In the genomic region with DNA sequence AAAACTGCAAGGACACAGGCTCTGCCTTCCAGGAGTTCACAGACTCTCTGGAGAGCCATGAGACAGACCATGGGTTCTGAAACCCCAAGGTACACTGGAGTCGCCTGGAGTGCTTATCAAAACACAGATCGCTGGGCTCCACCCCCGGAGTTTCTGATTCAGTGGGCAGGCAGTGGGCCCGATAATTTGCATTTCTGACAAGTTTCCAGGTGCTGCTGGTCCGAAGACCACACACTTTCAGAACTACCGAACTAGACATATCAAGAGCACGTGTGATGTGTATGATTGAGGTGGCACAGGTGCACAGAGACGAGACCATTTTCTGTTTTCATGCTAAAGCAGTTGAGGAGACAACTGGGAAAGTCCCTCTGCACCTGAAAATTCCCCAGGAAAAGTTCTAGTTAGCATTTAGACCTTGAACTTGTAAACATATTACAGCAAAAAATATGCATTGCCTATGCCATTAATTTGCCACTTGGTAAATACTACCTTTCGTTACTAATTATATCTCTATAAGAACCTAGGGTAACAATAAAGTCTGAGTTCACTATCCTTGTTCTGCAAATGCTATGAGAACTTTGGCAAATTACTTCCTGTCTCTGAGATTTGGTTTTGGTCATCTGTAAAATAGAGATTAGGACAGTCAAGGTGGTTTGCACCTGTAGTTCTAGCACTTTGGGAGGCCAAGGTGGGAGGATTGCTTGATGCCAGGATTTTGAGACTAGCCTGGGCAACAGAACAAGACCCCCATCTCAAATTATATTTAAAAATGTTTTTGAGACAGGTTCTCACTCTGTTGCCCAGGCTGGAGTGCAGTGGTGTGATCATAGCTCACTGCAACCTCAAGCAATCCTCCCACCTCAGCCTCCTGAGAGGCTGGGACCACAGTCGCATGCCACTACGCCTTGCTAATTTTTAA, we compare ENCODE assay signal across 8 cellular contexts. TPM values are rescaled to one million over a fixed set of nuclear protein-coding genes. Genes with fewer than 3 reads are reported as not detected.
DNase-seq lines count a peak whose midpoint lies in the region; ATAC-seq and TF ChIP-seq lines count a peak whose summit lies in the region.

No MANE protein-coding gene starts in this region.

- H3K4me1 Mint-ChIP-seq in activated T-cell treated with anti-CD3 and anti-CD28 coated beads, Interleukin-2, amount 50 U/mL, for 4 hours (ENCODE audit: low read depth), result peaks cover 20% of the 10 kb centered on the region

- H3K36me3 ChIP-seq in prostate gland, result no peaks in the 10 kb centered on the region

- peak; percentile 85 for DNase-seq in activated effector memory CD4-positive, alpha-beta T cell treated with anti-CD3 and anti-CD28 coated beads, Interleukin-2, amount 50 U/mL, for 16 hours
- no peak for DNase-seq in activated effector memory CD4-positive, alpha-beta T cell treated with Interleukin-2 at 50 U/mL for 16 hours
- peak; percentile 37 for DNase-seq in activated T-cell treated with anti-CD3 and anti-CD28 coated beads, Interleukin-2, amount 50 U/mL, for 4 hours
- peak; percentile 40 to 42 for DNase-seq in stimulated activated CD4-positive, alpha-beta T cell treated with anti-CD3 and anti-CD28 coated beads, Interleukin-1b, Interleukin-23, amount 100 ng/mL, for 4 hours (ENCODE audit: low read depth in 2 of 2)
- no peak for DNase-seq in prostate gland (ENCODE audit: low spot score)
- DNase-seq in NCI-H2227 (lab: John Stamatoyannopoulos, UW; ENCODE audit: unreplicated experiment), result no peak
- DNase-seq in NCI-H1105 (lab: John Stamatoyannopoulos, UW), result no peak

- 55% methylated on average over 11 of the region's 11 CpGs for WGBS in prostate gland

- intact Hi-C loops in prostate gland (cut with DNase I), result no loop called here

- TF ChIP-seq POLR2A in prostate gland (IDR thresholded peaks at IDR 0.05), result no peak

- TF ChIP-seq CTCF in prostate gland (IDR thresholded peaks at IDR 0.05), result no peak

- H3K27ac ChIP-seq in prostate gland, result no peak overlapping the region

- no peak overlapping the region for H3K4me3 ChIP-seq in prostate gland

- H3K9me3 Mint-ChIP-seq in activated T-cell treated with anti-CD3 and anti-CD28 coated beads, Interleukin-2, amount 50 U/mL, for 4 hours, result no peaks in the 10 kb centered on the region

- H3K27me3 ChIP-seq in prostate gland (replicated peaks; ENCODE audit: insufficient read depth), result no peaks in the 10 kb centered on the region

- peak overlapping the region; percentile 62 for H3K4me3 Mint-ChIP-seq in activated T-cell treated with anti-CD3 and anti-CD28 coated beads, Interleukin-2, amount 50 U/mL, for 4 hours

- H3K9me3 ChIP-seq in prostate gland, result no peaks in the 10 kb centered on the region

- H3K4me1 ChIP-seq in prostate gland (replicated peaks), result peaks cover 3% of the 10 kb centered on the region

- peak; percentile 88 for ATAC-seq in HG03196 (IDR thresholded peaks at IDR 0.05; ENCODE audit: unreplicated experiment)
- ATAC-seq in activated T-cell treated with anti-CD3 and anti-CD28 coated beads, Interleukin-2, amount 50 U/mL, for 4 hours, result peak; percentile 87 to 93

- no peaks in the 10 kb centered on the region for H3K36me3 Mint-ChIP-seq in activated T-cell treated with anti-CD3 and anti-CD28 coated beads, Interleukin-2, amount 50 U/mL, for 4 hours (ENCODE audit: insufficient read depth)

- no peaks in the 10 kb centered on the region for H3K27me3 Mint-ChIP-seq in activated T-cell treated with anti-CD3 and anti-CD28 coated beads, Interleukin-2, amount 50 U/mL, for 4 hours (ENCODE audit: low read depth)

RNA-seq across cellular contexts. Expression of a gene that starts 14.3 kb away (rescaled TPM):
- total RNA-seq in activated T-cell treated with anti-CD3 and anti-CD28 coated beads, Interleukin-2, amount 50 U/mL, for 4 hours, result 10 to 100 TPM; 59.6 to 72.8 (median 60.1) TPM
- total RNA-seq in prostate gland, result 10 to 100 TPM in 1 of 2 donors, 1 to 10 TPM in 1; 4.8 to 35.3 TPM

Comparison
In these comparisons a context has a peak if more than half of its experiments do, and no peak if none do; other contexts are left out.
1. DNase-seq: peak in activated effector memory CD4-positive, alpha-beta T cell treated with anti-CD3 and anti-CD28 coated beads, Interleukin-2, amount 50 U/mL, for 16 hours (single experiment), activated T-cell treated with anti-CD3 and anti-CD28 coated beads, Interleukin-2, amount 50 U/mL, for 4 hours (single experiment) and stimulated activated CD4-positive, alpha-beta T cell treated with anti-CD3 and anti-CD28 coated beads, Interleukin-1b, Interleukin-23, amount 100 ng/mL, for 4 hours (2 of 2); none in activated effector memory CD4-positive, alpha-beta T cell treated with Interleukin-2 at 50 U/mL for 16 hours (single experiment), prostate gland (single experiment), NCI-H2227 (single experiment) and NCI-H1105 (single experiment).